In genomic region chr2:191244350-191244749, GRCh38 we compare ENCODE assay signal across 10 cellular contexts. TPM values are rescaled to one million over a fixed set of nuclear protein-coding genes. Genes with fewer than 3 reads are reported as not detected.
DNase-seq lines count a peak whose midpoint lies in the region; ATAC-seq lines count a peak whose summit lies in the region.
"Had no signal": no experiment of that assay in that cellular context is flagged by ENCODE, and none has a peak within 500 bp of the region (broad histone marks: within the 10 kb centered on the region; RNA-seq: fewer than 3 reads in every experiment).

No MANE protein-coding gene starts in this region.

- no peaks in the 10 kb centered on the region for H3K36me3 ChIP-seq in iPS-15b (ENCODE audit: control insufficient read depth, insufficient read depth, low read length)
- H3K36me3 ChIP-seq: neutrophil had no signal

- H3K27ac Mint-ChIP-seq in activated naive CD4-positive, alpha-beta T cell treated with anti-CD3 and anti-CD28 coated beads, Interleukin-2, amount 50 U/mL, for 24 hours, result no peak overlapping the region
- no peak overlapping the region for H3K27ac Mint-ChIP-seq in activated naive CD4-positive, alpha-beta T cell treated with anti-CD3 and anti-CD28 coated beads, Interleukin-2, amount 50 U/mL, for 72 hours
- no peak overlapping the region for H3K27ac Mint-ChIP-seq in activated CD8-positive, alpha-beta T cell treated with anti-CD3 and anti-CD28 coated beads, Interleukin-2, amount 10 ng/mL, durations not matched to agents 7 days and 5 days
- no peak overlapping the region for H3K27ac Mint-ChIP-seq in stimulated activated effector memory CD8-positive, alpha-beta T cell treated with anti-CD3 and anti-CD28 coated beads, Interleukin-12 subunit alpha, Interleukin-12 subunit beta, amount 100 ng/mL, for 72 hours

- H3K9ac ChIP-seq in iPS-15b (ENCODE audit: low read depth, low read length), result no peak overlapping the region
- H3K9ac ChIP-seq: KMS-11 had no signal

- no peak for ATAC-seq in activated naive CD4-positive, alpha-beta T cell treated with anti-CD3 and anti-CD28 coated beads, Interleukin-2, amount 50 U/mL, for 72 hours
- no peak for ATAC-seq in activated CD8-positive, alpha-beta T cell treated with anti-CD3 and anti-CD28 coated beads, Interleukin-2, amount 10 ng/mL, durations not matched to agents 7 days and 5 days
- no peak for ATAC-seq in stimulated activated effector memory CD8-positive, alpha-beta T cell treated with anti-CD3 and anti-CD28 coated beads, Interleukin-12 subunit alpha, Interleukin-12 subunit beta, amount 100 ng/mL, for 72 hours
- ATAC-seq in HG03139 (IDR thresholded peaks at IDR 0.05; ENCODE audit: unreplicated experiment), result no peak
- ATAC-seq in HG02938 (IDR thresholded peaks at IDR 0.05; ENCODE audit: unreplicated experiment), result no peak
- ATAC-seq in HG02798 (IDR thresholded peaks at IDR 0.05; ENCODE audit: poor library complexity, unreplicated experiment), result no peak

- POLR2A ChIA-PET in activated CD8-positive, alpha-beta T cell treated with anti-CD3 and anti-CD28 coated beads, Interleukin-2, amount 10 ng/mL, durations not matched to agents 7 days and 5 days (lab: Charles Lee), result no interaction called here

- peaks cover 11% of the 10 kb centered on the region for H3K4me1 Mint-ChIP-seq in activated naive CD4-positive, alpha-beta T cell treated with anti-CD3 and anti-CD28 coated beads, Interleukin-2, amount 50 U/mL, for 24 hours
- peaks cover 11% of the 10 kb centered on the region for H3K4me1 Mint-ChIP-seq in activated CD8-positive, alpha-beta T cell treated with anti-CD3 and anti-CD28 coated beads, Interleukin-2, amount 10 ng/mL, durations not matched to agents 7 days and 5 days (ENCODE audit: low read depth)
- H3K4me1 Mint-ChIP-seq in stimulated activated effector memory CD8-positive, alpha-beta T cell treated with anti-CD3 and anti-CD28 coated beads, Interleukin-12 subunit alpha, Interleukin-12 subunit beta, amount 100 ng/mL, for 72 hours, result peaks cover 17% of the 10 kb centered on the region

- no peaks in the 10 kb centered on the region for H3K9me3 ChIP-seq in iPS-15b (ENCODE audit: control insufficient read depth, insufficient read depth, low read length)
- H3K9me3 ChIP-seq: neutrophil had no signal

- peaks cover 15% of the 10 kb centered on the region for H3K27me3 ChIP-seq in iPS-15b (ENCODE audit: control insufficient read depth, insufficient read depth, low read length)

- H3K4me1 ChIP-seq in iPS-15b (ENCODE audit: control insufficient read depth, insufficient read depth, low read length), result peaks cover 17% of the 10 kb centered on the region

- CTCF ChIA-PET in activated CD8-positive, alpha-beta T cell treated with anti-CD3 and anti-CD28 coated beads, Interleukin-2, amount 10 ng/mL, durations not matched to agents 7 days and 5 days (lab: Charles Lee), result no interaction called here

- no peaks in the 10 kb centered on the region for H3K9me3 Mint-ChIP-seq in activated naive CD4-positive, alpha-beta T cell treated with anti-CD3 and anti-CD28 coated beads, Interleukin-2, amount 50 U/mL, for 24 hours
- no peaks in the 10 kb centered on the region for H3K9me3 Mint-ChIP-seq in activated naive CD4-positive, alpha-beta T cell treated with anti-CD3 and anti-CD28 coated beads, Interleukin-2, amount 50 U/mL, for 72 hours
- no peaks in the 10 kb centered on the region for H3K9me3 Mint-ChIP-seq in activated CD8-positive, alpha-beta T cell treated with anti-CD3 and anti-CD28 coated beads, Interleukin-2, amount 10 ng/mL, durations not matched to agents 7 days and 5 days (ENCODE audit: insufficient read depth)
- no peaks in the 10 kb centered on the region for H3K9me3 Mint-ChIP-seq in stimulated activated effector memory CD8-positive, alpha-beta T cell treated with anti-CD3 and anti-CD28 coated beads, Interleukin-12 subunit alpha, Interleukin-12 subunit beta, amount 100 ng/mL, for 72 hours

- peaks cover 5% of the 10 kb centered on the region for H3K27me3 Mint-ChIP-seq in activated naive CD4-positive, alpha-beta T cell treated with anti-CD3 and anti-CD28 coated beads, Interleukin-2, amount 50 U/mL, for 24 hours
- peaks cover 22% of the 10 kb centered on the region for H3K27me3 Mint-ChIP-seq in activated CD8-positive, alpha-beta T cell treated with anti-CD3 and anti-CD28 coated beads, Interleukin-2, amount 10 ng/mL, durations not matched to agents 7 days and 5 days (ENCODE audit: low read depth)

- no peak for DNase-seq in activated naive CD4-positive, alpha-beta T cell treated with anti-CD3 and anti-CD28 coated beads, Interleukin-2, amount 50 U/mL, for 72 hours (ENCODE audit: low spot score in 2 of 2)
- no peak for DNase-seq in activated CD8-positive, alpha-beta T cell treated with anti-CD3 and anti-CD28 coated beads, Interleukin-2, amount 10 ng/mL, durations not matched to agents 7 days and 5 days
- no peak for DNase-seq in stimulated activated effector memory CD8-positive, alpha-beta T cell treated with anti-CD3 and anti-CD28 coated beads, Interleukin-12 subunit alpha, Interleukin-12 subunit beta, amount 100 ng/mL, for 72 hours (ENCODE audit: low spot score in 2 of 2)

- H3K4me3 Mint-ChIP-seq in activated naive CD4-positive, alpha-beta T cell treated with anti-CD3 and anti-CD28 coated beads, Interleukin-2, amount 50 U/mL, for 24 hours, result peak overlapping the region; percentile 77
- H3K4me3 Mint-ChIP-seq in activated CD8-positive, alpha-beta T cell treated with anti-CD3 and anti-CD28 coated beads, Interleukin-2, amount 10 ng/mL, durations not matched to agents 7 days and 5 days, result peak overlapping the region; percentile 67
- peak overlapping the region; percentile 69 for H3K4me3 Mint-ChIP-seq in stimulated activated effector memory CD8-positive, alpha-beta T cell treated with anti-CD3 and anti-CD28 coated beads, Interleukin-12 subunit alpha, Interleukin-12 subunit beta, amount 100 ng/mL, for 72 hours

- H3K4me3 ChIP-seq in iPS-15b (ENCODE audit: low read depth, low read length), result peak overlapping the region; percentile 79

- peaks cover 1% of the 10 kb centered on the region for H3K36me3 Mint-ChIP-seq in activated naive CD4-positive, alpha-beta T cell treated with anti-CD3 and anti-CD28 coated beads, Interleukin-2, amount 50 U/mL, for 24 hours
- peaks cover 7 to 10% of the 10 kb centered on the region in 2 donors for H3K36me3 Mint-ChIP-seq in activated naive CD4-positive, alpha-beta T cell treated with anti-CD3 and anti-CD28 coated beads, Interleukin-2, amount 50 U/mL, for 72 hours
- no peaks in the 10 kb centered on the region for H3K36me3 Mint-ChIP-seq in activated CD8-positive, alpha-beta T cell treated with anti-CD3 and anti-CD28 coated beads, Interleukin-2, amount 10 ng/mL, durations not matched to agents 7 days and 5 days (ENCODE audit: low read depth)
- no peaks in the 10 kb centered on the region for H3K36me3 Mint-ChIP-seq in stimulated activated effector memory CD8-positive, alpha-beta T cell treated with anti-CD3 and anti-CD28 coated beads, Interleukin-12 subunit alpha, Interleukin-12 subunit beta, amount 100 ng/mL, for 72 hours

RNA-seq across cellular contexts. Expression of gene MYO1B, which starts 0.9 kb away (rescaled TPM):
- total RNA-seq in activated naive CD4-positive, alpha-beta T cell treated with anti-CD3 and anti-CD28 coated beads, Interleukin-2, amount 50 U/mL, for 72 hours, result 10 to 100 TPM in 1 of 2 donors, 1 to 10 TPM in 1; 4.7 to 42.5 TPM
- 1 to 10 TPM; 2.6 to 3.4 TPM for total RNA-seq in activated CD8-positive, alpha-beta T cell treated with anti-CD3 and anti-CD28 coated beads, Interleukin-2, amount 10 ng/mL, durations not matched to agents 7 days and 5 days
